Comparison of ENCODE assay signal across 18 cellular contexts in genomic region chr6:54710430-54710829, GRCh38.
"Had no signal": no experiment of that assay in that cellular context is flagged by ENCODE, and none has a peak within 500 bp of the region (broad histone marks: within the 10 kb centered on the region; RNA-seq: fewer than 3 reads in every experiment).

No MANE protein-coding gene starts in this region.

- H3K4me1 Mint-ChIP-seq: activated B cell treated with CpG ODN at 0.5 μM for 24 hours; activated CD4-positive, alpha-beta T cell treated with anti-CD3 and anti-CD28 coated beads, Interleukin-2, amount 10 ng/mL, durations not matched to agents 24 days and 14 days; central memory CD8-positive, alpha-beta T cell; naive B cell; stimulated activated memory B cell treated with anti-CD40 and anti-IgM and Interleukin-4, amounts not matched to agents 10 μg/mL and 1 μg/mL and 100 μg/mL, for 72 hours had no signal

- H3K27me3 Mint-ChIP-seq: activated B cell treated with CpG ODN at 0.5 μM for 24 hours; activated CD4-positive, alpha-beta T cell treated with anti-CD3 and anti-CD28 coated beads, Interleukin-2, amount 10 ng/mL, durations not matched to agents 24 days and 14 days; brain; central memory CD8-positive, alpha-beta T cell; naive B cell; stimulated activated memory B cell treated with anti-CD40 and anti-IgM and Interleukin-4, amounts not matched to agents 10 μg/mL and 1 μg/mL and 100 μg/mL, for 72 hours had no signal

- H3K4me3 ChIP-seq: coronary artery, esophagus muscularis mucosa, neural progenitor cell, uterus had no signal

- H3K27ac Mint-ChIP-seq: activated B cell treated with CpG ODN at 0.5 μM for 24 hours; activated CD4-positive, alpha-beta T cell treated with anti-CD3 and anti-CD28 coated beads, Interleukin-2, amount 10 ng/mL, durations not matched to agents 24 days and 14 days; activated CD8-positive, alpha-beta T cell treated with anti-CD3 and anti-CD28 coated beads, Interleukin-2, amount 10 ng/mL, durations not matched to agents 7 days and 5 days; activated naive CD4-positive, alpha-beta T cell treated with anti-CD3 and anti-CD28 coated beads, Interleukin-2, amount 50 U/mL, for 72 hours; brain; neural progenitor cell; stimulated activated memory B cell treated with anti-CD40 and anti-IgM and Interleukin-4, amounts not matched to agents 10 μg/mL and 1 μg/mL and 100 μg/mL, for 72 hours had no signal

- H3K36me3 Mint-ChIP-seq: activated naive CD4-positive, alpha-beta T cell treated with anti-CD3 and anti-CD28 coated beads, Interleukin-2, amount 50 U/mL, for 72 hours; brain; naive B cell; neural progenitor cell; stimulated activated memory B cell treated with anti-CD40 and anti-IgM and Interleukin-4, amounts not matched to agents 10 μg/mL and 1 μg/mL and 100 μg/mL, for 72 hours had no signal

- H3K36me3 ChIP-seq: esophagus muscularis mucosa, neural progenitor cell, uterus had no signal

- H3K4me3 Mint-ChIP-seq: activated B cell treated with CpG ODN at 0.5 μM for 24 hours; activated CD4-positive, alpha-beta T cell treated with anti-CD3 and anti-CD28 coated beads, Interleukin-2, amount 10 ng/mL, durations not matched to agents 24 days and 14 days; activated CD8-positive, alpha-beta T cell treated with anti-CD3 and anti-CD28 coated beads, Interleukin-2, amount 10 ng/mL, durations not matched to agents 7 days and 5 days; brain; central memory CD8-positive, alpha-beta T cell; naive B cell; neural progenitor cell; stimulated activated memory B cell treated with anti-CD40 and anti-IgM and Interleukin-4, amounts not matched to agents 10 μg/mL and 1 μg/mL and 100 μg/mL, for 72 hours had no signal

- DNase-seq: activated B cell treated with CpG ODN at 0.5 μM for 24 hours; activated CD4-positive, alpha-beta T cell treated with anti-CD3 and anti-CD28 coated beads, Interleukin-2, amount 10 ng/mL, durations not matched to agents 24 days and 14 days; activated CD8-positive, alpha-beta memory T cell treated with anti-CD3 and anti-CD28 coated beads, Interleukin-2, amount 50 U/mL, for 4 hours; activated CD8-positive, alpha-beta T cell treated with anti-CD3 and anti-CD28 coated beads, Interleukin-2, amount 10 ng/mL, durations not matched to agents 7 days and 5 days; activated effector memory CD4-positive, alpha-beta T cell treated with anti-CD3 and anti-CD28 coated beads, Interleukin-2, amount 50 U/mL, for 16 hours; activated T-cell treated with anti-CD3 and anti-CD28 coated beads, Interleukin-2, amount 50 U/mL, for 48 hours; midbrain; naive B cell; stimulated activated CD4-positive, alpha-beta T cell treated with anti-CD3 and anti-CD28 coated beads, Interleukin-2, amount 100 ng/mL, for 48 hours; T-helper 2 cell; uterus had no signal

- H3K4me1 ChIP-seq: neural progenitor cell, uterus had no signal

- H3K27ac ChIP-seq: coronary artery, esophagus muscularis mucosa, neural progenitor cell, uterus had no signal

- H3K27me3 ChIP-seq: esophagus muscularis mucosa, neural progenitor cell, uterus had no signal

- ATAC-seq: activated CD8-positive, alpha-beta T cell treated with anti-CD3 and anti-CD28 coated beads, Interleukin-2, amount 10 ng/mL, durations not matched to agents 7 days and 5 days; activated naive CD4-positive, alpha-beta T cell treated with anti-CD3 and anti-CD28 coated beads, Interleukin-2, amount 50 U/mL, for 72 hours; stimulated activated memory B cell treated with anti-CD40 and anti-IgM and Interleukin-4, amounts not matched to agents 10 μg/mL and 1 μg/mL and 100 μg/mL, for 72 hours had no signal

- H3K9me3 ChIP-seq: esophagus muscularis mucosa, uterus had no signal

- H3K9me3 Mint-ChIP-seq: activated B cell treated with CpG ODN at 0.5 μM for 24 hours; activated CD4-positive, alpha-beta T cell treated with anti-CD3 and anti-CD28 coated beads, Interleukin-2, amount 10 ng/mL, durations not matched to agents 24 days and 14 days; activated naive CD4-positive, alpha-beta T cell treated with anti-CD3 and anti-CD28 coated beads, Interleukin-2, amount 50 U/mL, for 72 hours; brain; neural progenitor cell; stimulated activated memory B cell treated with anti-CD40 and anti-IgM and Interleukin-4, amounts not matched to agents 10 μg/mL and 1 μg/mL and 100 μg/mL, for 72 hours had no signal

- H3K9ac ChIP-seq: neural progenitor cell had no signal
